Comparison of ENCODE assay signal across 8 cellular contexts in genomic region chr7:77536017-77536412, GRCh38. TPM values are rescaled to one million over a fixed set of nuclear protein-coding genes. Genes with fewer than 3 reads are reported as not detected.
DNase-seq lines count a peak whose midpoint lies in the region; ATAC-seq and TF ChIP-seq lines count a peak whose summit lies in the region.

No MANE protein-coding gene starts in this region.

- CTCF ChIA-PET in mammary epithelial cell (lab: Charles Lee; ENCODE audit: low non-redundant PET): interaction anchor here (0.6 kb wide), 1 partner anchor 97 kb away, joined by 4 read pairs; no protein-coding TSS in a partner anchor

- ATAC-seq in Right ventricle myocardium superior (ENCODE audit: poor library complexity) (no peak), mucosa of descending colon (no peak)

- no peak for TF ChIP-seq CTCF in right atrium auricular region (IDR thresholded peaks at IDR 0.05)
- no peak for TF ChIP-seq CTCF in mammary epithelial cell (conservative IDR thresholded peaks at IDR 0.05 in 1 of 2, IDR thresholded peaks at IDR 0.05 in 1 of 2; ENCODE audit: extremely low read depth in 1 of 2, insufficient read depth in 1 of 2, low read depth in 1 of 2, low read length in 2 of 2)
- TF ChIP-seq CTCF in mucosa of descending colon (IDR thresholded peaks at IDR 0.05): no peak

- H3K9me3 ChIP-seq in right atrium auricular region (no peaks in the 10 kb centered on the region), mammary epithelial cell (replicated peaks; ENCODE audit: insufficient read depth, low read length) (no peaks in the 10 kb centered on the region), mucosa of descending colon (no peaks in the 10 kb centered on the region)

- H3K4me1 ChIP-seq in right atrium auricular region: peaks cover 0 to 17% of the 10 kb centered on the region in 2 donors
- H3K4me1 ChIP-seq in mammary epithelial cell (ENCODE audit: insufficient read depth, low read length): peaks cover 24% of the 10 kb centered on the region
- peaks cover 7% of the 10 kb centered on the region for H3K4me1 ChIP-seq in mucosa of descending colon (ENCODE audit: low read depth)

- 32% methylated on average over 9 of the region's 9 CpGs for WGBS in mammary epithelial cell (ENCODE audit: low coverage, missing lambda C conversion rate)

- intact Hi-C loops in Right ventricle myocardium superior (cut with DNase I): loop anchor here (10.0 kb wide), 1 partner anchor 121 kb away; the partner anchor contains the start of gene GSAP
- intact Hi-C loops in mammary epithelial cell (cut with micrococcal nuclease): loop anchor here (1.0 to 5.0 kb wide), 4 partner anchors 8 to 144 kb away; no protein-coding TSS in a partner anchor
- intact Hi-C loops in mucosa of descending colon (cut with DNase I, micrococcal nuclease): no loop called here

- dilution Hi-C loops in mammary epithelial cell (cut with HindIII; ENCODE audit: low sequenced_read_pairs): no loop called here

- DNase-seq in right atrium auricular region (ENCODE audit: low spot score): no peak
- no peak for DNase-seq in Right ventricle myocardium superior
- DNase-seq in mammary epithelial cell: no peak
- peak in 1 of 3 donors; percentile 17 for DNase-seq in mucosa of descending colon
- no peak for DNase-seq in AML-193 (lab: John Stamatoyannopoulos, UW)
- no peak for DNase-seq in midbrain (lab: John Stamatoyannopoulos, UW)
- DNase-seq in NCI-H2227 treated with DMSO at 0.1 percent for 48 hours (lab: John Stamatoyannopoulos, UW): no peak
- DNase-seq in NCI-H524 treated with DMSO at 0.1 percent for 48 hours (lab: John Stamatoyannopoulos, UW): no peak

- H3K4me3 ChIP-seq in right atrium auricular region (peak overlapping the region; percentile 76 to 84), mammary epithelial cell (replicated peaks in 1 of 3; ENCODE audit: insufficient read depth in 1 of 3, low read depth in 2 of 3, low read length in 3 of 3) (peak overlapping the region; percentile 49 to 98 (median 68)), mucosa of descending colon (peak overlapping the region; percentile 84)

- peak overlapping the region; percentile 80 for H3K4me2 ChIP-seq in mammary epithelial cell (ENCODE audit: insufficient read depth, low read depth, low read length)

- H3K27ac ChIP-seq in right atrium auricular region: peak overlapping the region; percentile 79 to 84
- peak overlapping the region; percentile 79 for H3K27ac ChIP-seq in mammary epithelial cell (ENCODE audit: insufficient read depth, low read depth, low read length)

- no TSS peak for BruUV-seq in mammary epithelial cell (replicated peaks; lab: Mats Ljungman, UMichigan)

- no peaks in the 10 kb centered on the region for H4K20me1 ChIP-seq in mammary epithelial cell (ENCODE audit: insufficient read depth, low read length)

- H3K79me2 ChIP-seq in mammary epithelial cell (ENCODE audit: insufficient read depth, low read length): peaks cover 43% of the 10 kb centered on the region

- in situ Hi-C loops in mammary epithelial cell (cut with MboI; ENCODE audit: low sequenced_read_pairs in 2 of 2): no loop called here

- H2AFZ ChIP-seq in mammary epithelial cell (ENCODE audit: low read depth, low read length): peak overlapping the region; percentile 98

- peak overlapping the region; percentile 75 for H3K9ac ChIP-seq in mammary epithelial cell (ENCODE audit: insufficient read depth, low read length)

- H3K36me3 ChIP-seq in right atrium auricular region: no peaks in the 10 kb centered on the region
- H3K36me3 ChIP-seq in mammary epithelial cell (ENCODE audit: insufficient read depth, low read length): no peaks in the 10 kb centered on the region
- no peaks in the 10 kb centered on the region for H3K36me3 ChIP-seq in mucosa of descending colon (ENCODE audit: low read depth)

- H3K27me3 ChIP-seq in right atrium auricular region (no peaks in the 10 kb centered on the region), mammary epithelial cell (ENCODE audit: insufficient read depth, low read length) (no peaks in the 10 kb centered on the region)

RNA-seq across cellular contexts. Expression of gene PTPN12, which starts 1.1 kb away (rescaled TPM):
- 10 to 100 TPM; 38.8 to 54.2 TPM for total RNA-seq in right atrium auricular region
- total RNA-seq in Right ventricle myocardium superior: 38.3 TPM
- total RNA-seq in mammary epithelial cell: 100 to 1,000 TPM in 1 of 2 donors, 10 to 100 TPM in 1; 71.0 to 102 TPM
- polyA plus RNA-seq in mammary epithelial cell: 39.4 TPM
- 149 TPM for polyA minus RNA-seq in mammary epithelial cell
- 10 to 100 TPM; 42.0 to 92.1 (median 44.6) TPM for total RNA-seq in mucosa of descending colon

Comparison
In these comparisons a context has a peak if more than half of its experiments do, and no peak if none do; other contexts are left out.
1. intact Hi-C loops: an anchor here in Right ventricle myocardium superior (10.0 kb wide) and mammary epithelial cell (1.0 to 5.0 kb wide); none called in mucosa of descending colon.